ENCODE assay signal across 10 cellular contexts in the genomic region with DNA sequence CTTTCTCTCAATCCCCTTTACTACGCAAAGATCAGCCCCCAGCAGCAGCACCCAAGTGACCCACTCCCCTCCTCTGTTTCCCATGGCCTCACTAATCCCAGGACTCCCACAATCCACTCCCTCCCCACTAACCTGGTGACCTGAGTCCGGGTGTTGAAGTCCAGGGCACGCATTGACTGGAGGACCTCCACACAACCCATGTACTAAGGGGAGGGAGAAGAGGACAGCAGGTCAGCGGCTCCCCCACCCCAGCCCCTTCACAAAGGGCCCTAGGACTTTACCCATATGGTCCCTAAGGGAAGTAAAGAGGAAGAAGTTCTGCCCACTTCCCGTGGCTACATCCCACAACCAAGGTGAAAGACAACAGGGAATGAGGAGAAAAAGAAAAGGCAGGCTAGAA. TPM values are rescaled to one million over a fixed set of nuclear protein-coding genes. Genes with fewer than 3 reads are reported as not detected.
DNase-seq lines count a peak whose midpoint lies in the region; ATAC-seq and TF ChIP-seq lines count a peak whose summit lies in the region.
"Had no signal": no experiment of that assay in that cellular context is flagged by ENCODE, and none has a peak within 500 bp of the region (broad histone marks: within the 10 kb centered on the region; RNA-seq: fewer than 3 reads in every experiment).

No MANE protein-coding gene starts in this region.

- WGBS in spleen, 5 donors: 62 to 76% (median 68%) methylated on average over 5 of the region's 5 CpGs

- no peaks in the 10 kb centered on the region for H3K9me3 Mint-ChIP-seq in activated T-helper 2 cell treated with anti-CD3 and anti-CD28 coated beads, Interferon-gamma antibody, Interleukin-2, Interleukin-4, amounts not matched to agents 10 μg/mL and 5 μg/mL and 100 μg/mL, durations not matched to agents 14 hours and 24 hours and 36 hours

- no peaks in the 10 kb centered on the region for H3K9me3 ChIP-seq in spleen

- H3K36me3 Mint-ChIP-seq in activated T-helper 2 cell treated with anti-CD3 and anti-CD28 coated beads, Interferon-gamma antibody, Interleukin-2, Interleukin-4, amounts not matched to agents 10 μg/mL and 5 μg/mL and 100 μg/mL, durations not matched to agents 14 hours and 24 hours and 36 hours (ENCODE audit: low read depth): peaks cover 57% of the 10 kb centered on the region

- DNase-seq in HFF-Myc (ENCODE audit: extremely low read depth, low read depth): no peak
- DNase-seq in activated T-helper 2 cell treated with anti-CD3 and anti-CD28 coated beads, Interferon-gamma antibody, Interleukin-2, Interleukin-4, amounts not matched to agents 10 μg/mL and 5 μg/mL and 100 μg/mL, durations not matched to agents 14 hours and 24 hours and 36 hours (ENCODE audit: low spot score): no peak
- DNase-seq in spleen: peak; percentile 59
- no peak for DNase-seq in NCI-H524 (lab: John Stamatoyannopoulos, UW)
- DNase-seq in NCI-H1930 (lab: John Stamatoyannopoulos, UW): no peak
- DNase-seq: cortex of kidney, Right ventricle myocardium superior had no signal

- TF ChIP-seq POLR2A in spleen (IDR thresholded peaks at IDR 0.05): no peak

- peaks cover 3 to 65% (median 46%) of the 10 kb centered on the region in 6 donors for H3K36me3 ChIP-seq in spleen

- peaks cover 29% of the 10 kb centered on the region for H3K4me1 Mint-ChIP-seq in activated T-helper 2 cell treated with anti-CD3 and anti-CD28 coated beads, Interferon-gamma antibody, Interleukin-2, Interleukin-4, amounts not matched to agents 10 μg/mL and 5 μg/mL and 100 μg/mL, durations not matched to agents 14 hours and 24 hours and 36 hours (ENCODE audit: low read depth)

- intact Hi-C loops in activated T-helper 2 cell treated with anti-CD3 and anti-CD28 coated beads, Interferon-gamma antibody, Interleukin-2, Interleukin-4, amounts not matched to agents 10 μg/mL and 5 μg/mL and 100 μg/mL, durations not matched to agents 14 hours and 24 hours and 36 hours (cut with micrococcal nuclease): no loop called here
- intact Hi-C loops in spleen (cut with DNase I; ENCODE audit: low total_unique reads): no loop called here

- no peak overlapping the region for H3K4me3 Mint-ChIP-seq in activated T-helper 2 cell treated with anti-CD3 and anti-CD28 coated beads, Interferon-gamma antibody, Interleukin-2, Interleukin-4, amounts not matched to agents 10 μg/mL and 5 μg/mL and 100 μg/mL, durations not matched to agents 14 hours and 24 hours and 36 hours (ENCODE audit: low read depth)

- no peaks in the 10 kb centered on the region for H3K27me3 Mint-ChIP-seq in activated T-helper 2 cell treated with anti-CD3 and anti-CD28 coated beads, Interferon-gamma antibody, Interleukin-2, Interleukin-4, amounts not matched to agents 10 μg/mL and 5 μg/mL and 100 μg/mL, durations not matched to agents 14 hours and 24 hours and 36 hours (ENCODE audit: low read depth)

- H3K27ac ChIP-seq in spleen: peak overlapping the region in 7 of 8 donors; percentile 92 to 100 (median 99)

- H3K4me1 ChIP-seq in spleen: peaks cover 32 to 95% (median 78%) of the 10 kb centered on the region in 6 donors

- ATAC-seq in HG02852 (IDR thresholded peaks at IDR 0.05; ENCODE audit: unreplicated experiment) (no peak), HG03025 (IDR thresholded peaks at IDR 0.05; ENCODE audit: low FRiP score, unreplicated experiment) (no peak)

- H3K27ac Mint-ChIP-seq in activated T-helper 2 cell treated with anti-CD3 and anti-CD28 coated beads, Interferon-gamma antibody, Interleukin-2, Interleukin-4, amounts not matched to agents 10 μg/mL and 5 μg/mL and 100 μg/mL, durations not matched to agents 14 hours and 24 hours and 36 hours: peak overlapping the region; percentile 67

- TF ChIP-seq CTCF in HFF-Myc (IDR thresholded peaks at IDR 0.05; ENCODE audit: low read depth, low read length, missing control alignments) (no peak), spleen (IDR thresholded peaks at IDR 0.05 in 8 of 11, conservative IDR thresholded peaks at IDR 0.05 in 3 of 11) (no peak)

- H3K27me3 ChIP-seq in spleen (replicated peaks in 1 of 7): no peaks in the 10 kb centered on the region

- H3K4me3 ChIP-seq in HFF-Myc (replicated peaks; ENCODE audit: low read depth, low read length) (peak overlapping the region; percentile 72), iPS-11a (ENCODE audit: low read depth, low read length) (peak overlapping the region; percentile 68), spleen (peak overlapping the region in 6 of 8 donors; percentile 12 to 81 (median 36))

RNA-seq across cellular contexts. Expression of a gene that starts 1.3 kb away (rescaled TPM):
- 55.4 and 56.1 TPM in 2 replicates for total RNA-seq in activated T-helper 2 cell treated with anti-CD3 and anti-CD28 coated beads, Interferon-gamma antibody, Interleukin-2, Interleukin-4, amounts not matched to agents 10 μg/mL and 5 μg/mL and 100 μg/mL, durations not matched to agents 14 hours and 24 hours and 36 hours
- total RNA-seq in spleen: 100 to 1,000 TPM in 4 of 7 donors, 10 to 100 TPM in 3; 63.4 to 133 (median 108) TPM
- 10 to 100 TPM; 36.8 to 49.8 (median 48.6) TPM for polyA plus RNA-seq in spleen

RNA-seq across cellular contexts. Expression of a gene that starts 5.2 kb away (rescaled TPM):
- total RNA-seq in activated T-helper 2 cell treated with anti-CD3 and anti-CD28 coated beads, Interferon-gamma antibody, Interleukin-2, Interleukin-4, amounts not matched to agents 10 μg/mL and 5 μg/mL and 100 μg/mL, durations not matched to agents 14 hours and 24 hours and 36 hours: 169 and 178 TPM in 2 replicates
- 10 to 100 TPM; 15.7 to 42.5 (median 27.2) TPM for total RNA-seq in spleen
- polyA plus RNA-seq in spleen: 10 to 100 TPM; 17.0 to 51.5 (median 43.2) TPM

RNA-seq across cellular contexts. Expression of a gene that starts 7.7 kb away (rescaled TPM):
- 30.4 and 30.6 TPM in 2 replicates for total RNA-seq in activated T-helper 2 cell treated with anti-CD3 and anti-CD28 coated beads, Interferon-gamma antibody, Interleukin-2, Interleukin-4, amounts not matched to agents 10 μg/mL and 5 μg/mL and 100 μg/mL, durations not matched to agents 14 hours and 24 hours and 36 hours
- total RNA-seq in spleen: 10 to 100 TPM; 28.4 to 36.6 (median 35.5) TPM
- polyA plus RNA-seq in spleen: 10 to 100 TPM; 19.8 to 35.7 (median 19.9) TPM

RNA-seq across cellular contexts. Expression of a gene that starts 13.3 kb away (rescaled TPM):
- 23.6 and 25.3 TPM in 2 replicates for total RNA-seq in activated T-helper 2 cell treated with anti-CD3 and anti-CD28 coated beads, Interferon-gamma antibody, Interleukin-2, Interleukin-4, amounts not matched to agents 10 μg/mL and 5 μg/mL and 100 μg/mL, durations not matched to agents 14 hours and 24 hours and 36 hours
- 100 to 1,000 TPM in 3 of 7 donors, 10 to 100 TPM in 4; 70.2 to 125 (median 95.0) TPM for total RNA-seq in spleen
- polyA plus RNA-seq in spleen: 10 to 100 TPM; 55.5 to 75.7 (median 62.2) TPM

RNA-seq across cellular contexts. Expression of a gene that starts 13.9 kb away (rescaled TPM):
- total RNA-seq in activated T-helper 2 cell treated with anti-CD3 and anti-CD28 coated beads, Interferon-gamma antibody, Interleukin-2, Interleukin-4, amounts not matched to agents 10 μg/mL and 5 μg/mL and 100 μg/mL, durations not matched to agents 14 hours and 24 hours and 36 hours: 54.9 and 60.2 TPM in 2 replicates
- 10 to 100 TPM; 27.1 to 35.8 (median 30.3) TPM for total RNA-seq in spleen
- 10 to 100 TPM; 31.9 to 43.4 (median 40.1) TPM for polyA plus RNA-seq in spleen
